Comparison of ENCODE assay signal across 12 cellular contexts in the genomic region with DNA sequence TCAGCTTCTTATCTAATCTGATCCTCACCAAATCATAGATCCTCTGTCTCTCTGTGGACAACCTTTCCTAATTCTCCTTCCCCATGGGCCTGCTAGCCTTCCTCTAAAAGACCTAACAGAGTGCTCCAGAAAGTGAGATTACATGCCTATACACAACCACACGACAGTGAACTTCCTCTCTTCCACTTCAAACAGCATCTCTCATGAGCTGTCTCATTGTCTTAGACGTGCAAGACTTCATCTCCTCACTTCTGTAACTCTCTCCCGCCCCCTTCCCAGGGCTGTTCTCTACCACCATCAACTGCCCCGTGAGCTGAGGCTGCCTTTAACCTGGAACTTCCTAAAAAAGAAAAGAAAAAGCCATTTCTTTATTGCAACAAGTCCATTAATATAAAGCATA. TPM values are rescaled to one million over a fixed set of nuclear protein-coding genes. Genes with fewer than 3 reads are reported as not detected.
DNase-seq lines count a peak whose midpoint lies in the region; ATAC-seq, FAIRE-seq and TF ChIP-seq lines count a peak whose summit lies in the region.
"Had no signal": no experiment of that assay in that cellular context is flagged by ENCODE, and none has a peak within 500 bp of the region (broad histone marks: within the 10 kb centered on the region; RNA-seq: fewer than 3 reads in every experiment).

No MANE protein-coding gene starts in this region.

- H3K9me3 Mint-ChIP-seq in activated CD8-positive, alpha-beta memory T cell treated with anti-CD3 and anti-CD28 coated beads, Interleukin-2, amount 10 ng/mL, durations not matched to agents 7 days and 5 days (ENCODE audit: low read depth), result no peaks in the 10 kb centered on the region
- H3K9me3 Mint-ChIP-seq in T-cell, result no peaks in the 10 kb centered on the region

- no peak overlapping the region for H3K4me2 ChIP-seq in GM12878 (ENCODE audit: control insufficient read depth, insufficient read depth)

- H3K4me3 ChIP-seq in GM12878 (no peak overlapping the region), lung (no peak overlapping the region), tibial nerve (peak overlapping the region in 1 of 4 donors; percentile 10)
- H3K4me3 ChIP-seq: ovary had no signal

- ATAC-seq in activated CD8-positive, alpha-beta memory T cell treated with anti-CD3 and anti-CD28 coated beads, Interleukin-2, amount 10 ng/mL, durations not matched to agents 7 days and 5 days, result no peak
- ATAC-seq in GM12878 (no peak), lung (ENCODE audit: insufficient read depth, low FRiP score) (no peak), GM19035 (IDR thresholded peaks at IDR 0.05; ENCODE audit: unreplicated experiment) (no peak), T-cell (replicated peaks in 1 of 4) (no peak)

- H3K27ac ChIP-seq in GM12878 (ENCODE audit: control insufficient read depth, insufficient read depth) (peak overlapping the region; percentile 18; the same call in 1 of the 2 replicates), lung (ENCODE audit: low read depth in 1 of 2, low read length in 1 of 2) (peak overlapping the region; percentile 26 to 82), tibial nerve (peak overlapping the region; percentile 60 to 98 (median 80))

- in situ Hi-C loops in GM12878 (cut with MboI), result no loop called here

- TF ChIP-seq POLR2A in GM12878 (IDR thresholded peaks at IDR 0.05; ENCODE audit: low read depth, low read length) (no peak), tibial nerve (IDR thresholded peaks at IDR 0.05) (no peak)

- RAD21 ChIA-PET in GM12878 (lab: Charles Lee; ENCODE audit: unreplicated experiment), result no interaction called here

- no peaks in the 10 kb centered on the region for H4K20me1 ChIP-seq in GM12878 (ENCODE audit: control insufficient read depth, insufficient read depth)

- TF ChIP-seq CTCF in GM12878 (IDR thresholded peaks at IDR 0.05 in 2 of 3, conservative IDR thresholded peaks at IDR 0.05 in 1 of 3; ENCODE audit: control insufficient read depth in 2 of 3, extremely low read depth in 1 of 3, insufficient read depth in 1 of 3, low read depth in 3 of 3, low read length in 3 of 3) (no peak), lung (IDR thresholded peaks at IDR 0.05; ENCODE audit: control extremely low read depth, extremely low read depth) (no peak), tibial nerve (IDR thresholded peaks at IDR 0.05) (no peak)

- no peak for TF ChIP-seq RAD21 in GM12878 (IDR thresholded peaks at IDR 0.05; ENCODE audit: insufficient read depth, low read depth, low read length)

- SMC1A ChIA-PET in GM12878 (lab: Charles Lee; ENCODE audit: uncharacterized antibody, unreplicated experiment), result interaction anchor here (1.5 kb wide), 1 partner anchor 27 kb away, joined by 4 read pairs; no protein-coding TSS in a partner anchor

- H3K4me1 ChIP-seq in GM12878 (ENCODE audit: control insufficient read depth, insufficient read depth, low read length) (peaks cover 4% of the 10 kb centered on the region), lung (ENCODE audit: control insufficient read depth in 2 of 2, insufficient read depth in 2 of 2, low read length in 2 of 2) (peaks cover 39 to 46% of the 10 kb centered on the region in 2 donors), tibial nerve (peaks cover 3 to 98% (median 81%) of the 10 kb centered on the region in 4 donors)

- DNase-seq in activated CD8-positive, alpha-beta memory T cell treated with anti-CD3 and anti-CD28 coated beads, Interleukin-2, amount 10 ng/mL, durations not matched to agents 7 days and 5 days, result no peak
- no peak for DNase-seq in activated CD8-positive, alpha-beta memory T cell treated with anti-CD3 and anti-CD28 coated beads, Interleukin-2, amount 50 U/mL, for 48 hours
- no peak for DNase-seq in GM12878 (ENCODE audit: low read depth, low spot score)
- no peak for DNase-seq in lung (ENCODE audit: low spot score)
- DNase-seq in tibial nerve (ENCODE audit: low spot score in 2 of 2), result no peak
- DNase-seq in T-cell, result no peak
- no peak for DNase-seq in NCI-H524 treated with DMSO at 0.1 percent for 48 hours (lab: John Stamatoyannopoulos, UW)
- DNase-seq: activated CD8-positive, alpha-beta memory T cell treated with anti-CD3 and anti-CD28 coated beads for 24 hours; NCI-H1105 treated with DMSO at 0.1 percent for 48 hours; ovary had no signal

- BruUV-seq in GM12878 (replicated peaks; lab: Mats Ljungman, UMichigan), result no TSS peak

- WGBS in GM12878 (ENCODE audit: insufficient coverage, insufficient replicate concordance, low lambda C conversion rate, missing lambda C conversion rate), result 48% methylated on average over 4 of the region's 4 CpGs
- WGBS in lung, 2 donors, result 21 to 32% methylated on average over 4 of the region's 4 CpGs
- WGBS in tibial nerve, 2 donors, result 26 to 36% methylated on average over 4 of the region's 4 CpGs

- peaks cover 6% of the 10 kb centered on the region for H3K36me3 Mint-ChIP-seq in activated CD8-positive, alpha-beta memory T cell treated with anti-CD3 and anti-CD28 coated beads, Interleukin-2, amount 10 ng/mL, durations not matched to agents 7 days and 5 days
- H3K36me3 Mint-ChIP-seq in T-cell, result peaks cover 30% of the 10 kb centered on the region

- CTCF ChIA-PET in activated CD8-positive, alpha-beta memory T cell treated with anti-CD3 and anti-CD28 coated beads, Interleukin-2, amount 10 ng/mL, durations not matched to agents 7 days and 5 days (lab: Charles Lee), result interaction anchor here (0.7 to 1.3 kb wide), 3 partner anchors 15 to 40 kb away, joined by 3 read pairs; no protein-coding TSS in a partner anchor
- CTCF ChIA-PET in GM12878 (lab: Yijun Ruan, JAX), result interaction anchor here (1.0 to 2.7 kb wide), 2 partner anchors 39 to 162 kb away, joined by 7 to 11 read pairs; no protein-coding TSS in a partner anchor
- CTCF ChIA-PET in T-cell (lab: Charles Lee), result no interaction called here

- peaks cover 25% of the 10 kb centered on the region for H3K79me2 ChIP-seq in GM12878 (ENCODE audit: control insufficient read depth, insufficient read depth, low read length)

- TF ChIP-seq EP300 in GM12878 (IDR thresholded peaks at IDR 0.05; ENCODE audit: borderline replicate concordance in 1 of 2, control insufficient read depth in 1 of 2, low read depth in 2 of 2, low read length in 2 of 2) (no peak), tibial nerve (IDR thresholded peaks at IDR 0.05) (peak in 1 of 2 donors; percentile 18)

- FAIRE-seq in GM12878 (lab: Jason Lieb, UNC), result peak; percentile 57
- FAIRE-seq: colon had no signal

- no peak overlapping the region for H2AFZ ChIP-seq in GM12878 (ENCODE audit: control insufficient read depth, low read depth, low read length)

- H3K36me3 ChIP-seq in GM12878 (ENCODE audit: control insufficient read depth in 2 of 2, insufficient read depth in 2 of 2, low read length in 1 of 2) (peaks cover 15% of the 10 kb centered on the region in 2 experiments), lung (ENCODE audit: control insufficient read depth in 2 of 2, insufficient read depth in 2 of 2, low read length in 2 of 2) (peaks cover 15 to 35% of the 10 kb centered on the region in 2 donors), tibial nerve (peaks cover under 1 to 32% (median 12%) of the 10 kb centered on the region in 3 donors)
- H3K36me3 ChIP-seq: ovary had no signal

- no peaks in the 10 kb centered on the region for H3K27me3 ChIP-seq in GM12878 (replicated peaks in 1 of 2; ENCODE audit: control insufficient read depth in 2 of 2, insufficient read depth in 2 of 2, low read length in 1 of 2)
- no peaks in the 10 kb centered on the region for H3K27me3 ChIP-seq in lung (ENCODE audit: control insufficient read depth, insufficient read depth)
- H3K27me3 ChIP-seq in tibial nerve, result no peaks in the 10 kb centered on the region
- H3K27me3 ChIP-seq: ovary had no signal

- no peaks in the 10 kb centered on the region for H3K27me3 Mint-ChIP-seq in activated CD8-positive, alpha-beta memory T cell treated with anti-CD3 and anti-CD28 coated beads, Interleukin-2, amount 10 ng/mL, durations not matched to agents 7 days and 5 days
- H3K27me3 Mint-ChIP-seq in T-cell, result no peaks in the 10 kb centered on the region

- H3K27ac Mint-ChIP-seq in activated CD8-positive, alpha-beta memory T cell treated with anti-CD3 and anti-CD28 coated beads, Interleukin-2, amount 10 ng/mL, durations not matched to agents 7 days and 5 days, result peak overlapping the region; percentile 13
- H3K27ac Mint-ChIP-seq in T-cell, result no peak overlapping the region

- no peak overlapping the region for H3K9ac ChIP-seq in GM12878 (ENCODE audit: control insufficient read depth, insufficient read depth, low read length)

- H3K4me3 Mint-ChIP-seq in activated CD8-positive, alpha-beta memory T cell treated with anti-CD3 and anti-CD28 coated beads, Interleukin-2, amount 10 ng/mL, durations not matched to agents 7 days and 5 days, result no peak overlapping the region
- H3K4me3 Mint-ChIP-seq in T-cell, result no peak overlapping the region

- POLR2A ChIA-PET in GM12878 (lab: Charles Lee), result interaction anchor here (0.6 kb wide), 1 partner anchor 128 kb away, joined by 3 read pairs; no protein-coding TSS in a partner anchor
- POLR2A ChIA-PET in T-cell (lab: Charles Lee), result no interaction called here

- H3K4me1 Mint-ChIP-seq in activated CD8-positive, alpha-beta memory T cell treated with anti-CD3 and anti-CD28 coated beads, Interleukin-2, amount 10 ng/mL, durations not matched to agents 7 days and 5 days, result peaks cover 4% of the 10 kb centered on the region
- H3K4me1 Mint-ChIP-seq in T-cell, result peaks cover 27 to 38% (median 28%) of the 10 kb centered on the region in 3 donors

- intact Hi-C loops in GM12878 (cut with micrococcal nuclease; ENCODE audit: unreplicated experiment), result no loop called here

- no peaks in the 10 kb centered on the region for H3K9me3 ChIP-seq in GM12878 (replicated peaks; ENCODE audit: control insufficient read depth, insufficient read depth, low read length)
- H3K9me3 ChIP-seq in lung (ENCODE audit: control insufficient read depth in 2 of 2, insufficient read depth in 1 of 2, low read length in 1 of 2), result no peaks in the 10 kb centered on the region
- H3K9me3 ChIP-seq in tibial nerve, result no peaks in the 10 kb centered on the region
- H3K9me3 ChIP-seq: ovary had no signal

RNA-seq across cellular contexts. Expression of gene A3GALT2, which starts 14.1 kb away (rescaled TPM):
- not detected for total RNA-seq in activated CD8-positive, alpha-beta memory T cell treated with anti-CD3 and anti-CD28 coated beads, Interleukin-2, amount 10 ng/mL, durations not matched to agents 7 days and 5 days
- total RNA-seq in GM12878 (2013; cell fraction: nucleolus; rRNA removed), result not detected in 2 replicates
- not detected in 2 replicates for total RNA-seq in GM12878 (2014; rRNA removed)
- not detected in 2 replicates for total RNA-seq in GM12878 (2014; rRNA removed; fragmentation: Illumina TruSeq; extraction: Trizol)
- not detected in 2 replicates for total RNA-seq in GM12878 (2021)
- polyA plus RNA-seq in GM12878 (2011; ENCODE audit: low read depth), result not detected
- not detected in 2 replicates for polyA plus RNA-seq in GM12878 (2011; rRNA removed)
- polyA plus RNA-seq in GM12878 (2011; cell fraction: cytosol; rRNA removed), result not detected in 2 replicates
- polyA plus RNA-seq in GM12878 (2011; cell fraction: nucleus; rRNA removed), result not detected in 2 replicates
- polyA plus RNA-seq in GM12878 (2012), result not detected in 2 replicates
- not detected in 2 replicates for polyA plus RNA-seq in GM12878 (2014; fragmentation: Illumina TruSeq; extraction: Trizol)
- polyA plus RNA-seq in GM12878 (2014; fragmentation: Nextera tagmentation; extraction: Ambion mirVana), result not detected
- not detected in 2 replicates for polyA plus RNA-seq in GM12878 (2014; rRNA removed)
- not detected for polyA plus RNA-seq in GM12878 (2016; fragmentation: Nextera tagmentation; extraction: Ambion mirVana)
- polyA minus RNA-seq in GM12878 (2011; rRNA and poly(A)+ RNA removed), result not detected in 2 replicates
- polyA minus RNA-seq in GM12878 (2011; cell fraction: cytosol; rRNA and poly(A)+ RNA removed), result not detected in 2 replicates
- not detected in 2 replicates for polyA minus RNA-seq in GM12878 (2011; cell fraction: nucleus; rRNA and poly(A)+ RNA removed)
- total RNA-seq in lung, result under 1 TPM in 1 of 2 donors, not detected in 1; 0.28 TPM
- polyA plus RNA-seq in lung, result under 1 TPM in 1 of 2 donors, not detected in 1; 0.07 TPM
- under 1 TPM in 2 of 4 donors, not detected in 2; 0.42 to 0.66 TPM for total RNA-seq in tibial nerve
- under 1 TPM in 1 of 5 donors, not detected in 4; 0.26 TPM for total RNA-seq in T-cell
- total RNA-seq: ovary had no signal
- polyA plus RNA-seq: ovary had no signal

Comparison
In these comparisons a context has a peak if more than half of its experiments do, and no peak if none do; other contexts are left out.
1. H3K27ac ChIP-seq: peak in every context shown above with its lines; median percentile 80 in tibial nerve; 54 in lung; 18 in GM12878.
2. CTCF ChIA-PET loops: an anchor here in activated CD8-positive, alpha-beta memory T cell treated with anti-CD3 and anti-CD28 coated beads, Interleukin-2, amount 10 ng/mL, durations not matched to agents 7 days and 5 days (0.7 to 1.3 kb wide) and GM12878 (1.0 to 2.7 kb wide); none called in T-cell.